ENCODE assay signal across 14 cellular contexts in genomic region chr1:143691400-143691891, GRCh38.
A peak's percentile ranks its signal among the peaks of the same experiment; 100 is the strongest.
DNase-seq lines count a peak whose midpoint lies in the region; ATAC-seq lines count a peak whose summit lies in the region.
"Had no signal": no experiment of that assay in that cellular context is flagged by ENCODE, and none has a peak within 500 bp of the region (broad histone marks: within the 10 kb centered on the region; RNA-seq: fewer than 3 reads in every experiment).

No MANE protein-coding gene starts in this region.

- no peaks in the 10 kb centered on the region for H3K36me3 ChIP-seq in HUES6 (ENCODE audit: control insufficient read depth, insufficient read depth, low read length)
- no peaks in the 10 kb centered on the region for H3K36me3 ChIP-seq in adipocyte (ENCODE audit: control insufficient read depth, insufficient read depth, low read length, severe bottlenecking)

- peak; percentile 16 for DNase-seq in ELF-1 (ENCODE audit: low read depth, low spot score)
- peak; percentile 3 for DNase-seq in adipocyte (ENCODE audit: low read depth)
- DNase-seq in iris pigment epithelial cell (ENCODE audit: low read depth), result peak; percentile 8
- DNase-seq in NCI-H1436 (lab: John Stamatoyannopoulos, UW), result no peak
- DNase-seq in ureter (ENCODE audit: low spot score), result no peak
- no peak for DNase-seq in sciatic nerve (ENCODE audit: low spot score)
- DNase-seq: activated CD8-positive, alpha-beta T cell treated with anti-CD3 and anti-CD28 coated beads for 36 hours; glutamatergic neuron; midbrain; NCI-H1417; NCI-H345; stimulated activated CD4-positive, alpha-beta T cell treated with anti-CD3 and anti-CD28 coated beads, Interleukin-4, amount 100 ng/mL, for 4 hours had no signal

- H3K9ac ChIP-seq in HUES6 (ENCODE audit: low read length), result no peak overlapping the region
- H3K9ac ChIP-seq in adipocyte (ENCODE audit: low read length), result no peak overlapping the region

- H3K27ac ChIP-seq in HUES6 (ENCODE audit: low read depth, low read length), result no peak overlapping the region
- H3K27ac ChIP-seq: epithelial cell of prostate had no signal

- intact Hi-C loops in sciatic nerve (cut with DNase I), result no loop called here

- H3K27me3 ChIP-seq in HUES6 (ENCODE audit: control insufficient read depth, insufficient read depth, low read length) (peaks cover 17% of the 10 kb centered on the region), adipocyte (replicated peaks; ENCODE audit: control insufficient read depth, insufficient read depth, low read length) (peaks cover 19% of the 10 kb centered on the region)

- no peaks in the 10 kb centered on the region for H3K4me1 ChIP-seq in HUES6 (ENCODE audit: control insufficient read depth, insufficient read depth, low read length)
- no peaks in the 10 kb centered on the region for H3K4me1 ChIP-seq in adipocyte (ENCODE audit: control insufficient read depth, insufficient read depth, low read length)

- ATAC-seq in sciatic nerve, result no peak
- ATAC-seq: activated CD8-positive, alpha-beta T cell treated with anti-CD3 and anti-CD28 coated beads for 36 hours had no signal

- H3K4me3 ChIP-seq in HUES6 (ENCODE audit: low read depth, low read length) (peak overlapping the region; percentile 49), adipocyte (ENCODE audit: low read length) (peak overlapping the region; percentile 61)

- no peaks in the 10 kb centered on the region for H3K9me3 ChIP-seq in HUES6 (ENCODE audit: control insufficient read depth, insufficient read depth, low read depth, low read length)
- H3K9me3 ChIP-seq in adipocyte (ENCODE audit: control insufficient read depth, low read length), result no peaks in the 10 kb centered on the region

Comparison
In these comparisons a context has a peak if more than half of its experiments do, and no peak if none do; other contexts are left out.
1. DNase-seq: peak in ELF-1 (single experiment), adipocyte (single experiment) and iris pigment epithelial cell (single experiment); none in NCI-H1436 (single experiment), ureter (single experiment) and sciatic nerve (single experiment).